ENCODE assay signal across 19 cellular contexts in the genomic region with DNA sequence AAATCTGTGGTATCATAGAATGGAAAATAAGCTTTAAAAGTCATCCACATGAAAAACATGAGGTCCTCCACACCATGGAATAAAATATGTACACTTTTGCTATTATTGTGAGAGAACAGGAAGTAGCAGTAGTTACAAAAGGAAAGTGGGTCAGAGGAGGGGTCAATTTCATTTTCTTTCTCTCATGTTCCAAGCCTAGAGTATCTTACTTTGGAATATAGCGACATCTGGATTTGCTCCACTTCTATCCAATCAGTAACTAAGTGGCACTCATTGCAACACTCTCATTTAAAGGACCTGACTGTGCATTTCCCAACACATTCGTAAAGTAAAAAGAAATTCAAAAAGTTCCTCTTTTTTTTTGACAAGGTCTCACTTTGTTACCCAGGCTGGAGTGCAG.
DNase-seq lines count a peak whose midpoint lies in the region; ATAC-seq and TF ChIP-seq lines count a peak whose summit lies in the region.
"Had no signal": no experiment of that assay in that cellular context is flagged by ENCODE, and none has a peak within 500 bp of the region (broad histone marks: within the 10 kb centered on the region; RNA-seq: fewer than 3 reads in every experiment).

No MANE protein-coding gene starts in this region.

- DNase-seq in CD1c-positive myeloid dendritic cell (ENCODE audit: extremely low spot score) (peak; percentile 11), OCI-M1 (lab: John Stamatoyannopoulos, UW) (peak; percentile 63), left kidney (ENCODE audit: low read depth, low spot score) (peak; percentile 3), ureter (ENCODE audit: low spot score) (no peak), right atrium auricular region (ENCODE audit: low spot score) (no peak), T-helper 9 cell (no peak)
- DNase-seq: ACHN, DMS53, H7, NCI-H1048, NCI-H1436 treated with DMSO at 0.1 percent for 48 hours, NCI-H2029, NCI-H2227 treated with DMSO at 0.1 percent for 48 hours, NCI-H510A, NCI-H748 treated with DMSO at 0.1 percent for 48 hours, SJCRH30 had no signal

- no peaks in the 10 kb centered on the region for H3K36me3 Mint-ChIP-seq in stimulated activated memory B cell treated with anti-CD40 and anti-IgM and Interleukin-4, amounts not matched to agents 10 μg/mL and 1 μg/mL and 100 μg/mL, for 72 hours
- H3K36me3 Mint-ChIP-seq: IgD-negative memory B cell had no signal

- H3K4me1 Mint-ChIP-seq in stimulated activated memory B cell treated with anti-CD40 and anti-IgM and Interleukin-4, amounts not matched to agents 10 μg/mL and 1 μg/mL and 100 μg/mL, for 72 hours, result no peaks in the 10 kb centered on the region
- H3K4me1 Mint-ChIP-seq: IgD-negative memory B cell had no signal

- H3K27me3 ChIP-seq in right atrium auricular region, result no peaks in the 10 kb centered on the region
- H3K27me3 ChIP-seq: SJCRH30 had no signal

- no peak overlapping the region for H3K27ac Mint-ChIP-seq in stimulated activated memory B cell treated with anti-CD40 and anti-IgM and Interleukin-4, amounts not matched to agents 10 μg/mL and 1 μg/mL and 100 μg/mL, for 72 hours
- H3K27ac Mint-ChIP-seq: IgD-negative memory B cell had no signal

- no peak overlapping the region for H3K27ac ChIP-seq in right atrium auricular region
- H3K27ac ChIP-seq: C4-2B, SJCRH30 had no signal

- ATAC-seq in stimulated activated memory B cell treated with anti-CD40 and anti-IgM and Interleukin-4, amounts not matched to agents 10 μg/mL and 1 μg/mL and 100 μg/mL, for 72 hours, result no peak

- H3K4me3 ChIP-seq in right atrium auricular region, result no peak overlapping the region
- H3K4me3 ChIP-seq: SJCRH30 had no signal

- H3K4me3 Mint-ChIP-seq in stimulated activated memory B cell treated with anti-CD40 and anti-IgM and Interleukin-4, amounts not matched to agents 10 μg/mL and 1 μg/mL and 100 μg/mL, for 72 hours, result no peak overlapping the region
- H3K4me3 Mint-ChIP-seq: IgD-negative memory B cell had no signal

- no peaks in the 10 kb centered on the region for H3K4me1 ChIP-seq in right atrium auricular region
- H3K4me1 ChIP-seq: SJCRH30 had no signal

- no peaks in the 10 kb centered on the region for H3K36me3 ChIP-seq in right atrium auricular region
- H3K36me3 ChIP-seq: SJCRH30 had no signal

- H3K9me3 Mint-ChIP-seq in stimulated activated memory B cell treated with anti-CD40 and anti-IgM and Interleukin-4, amounts not matched to agents 10 μg/mL and 1 μg/mL and 100 μg/mL, for 72 hours, result peaks cover 3% of the 10 kb centered on the region

- peaks cover 13% of the 10 kb centered on the region for H3K27me3 Mint-ChIP-seq in stimulated activated memory B cell treated with anti-CD40 and anti-IgM and Interleukin-4, amounts not matched to agents 10 μg/mL and 1 μg/mL and 100 μg/mL, for 72 hours
- H3K27me3 Mint-ChIP-seq: IgD-negative memory B cell had no signal

- no peak for TF ChIP-seq CTCF in right atrium auricular region (IDR thresholded peaks at IDR 0.05)

- H3K9me3 ChIP-seq in right atrium auricular region, result no peaks in the 10 kb centered on the region
- H3K9me3 ChIP-seq: SJCRH30 had no signal

Comparison
In these comparisons a context has a peak if more than half of its experiments do, and no peak if none do; other contexts are left out.
1. DNase-seq: peak in CD1c-positive myeloid dendritic cell (single experiment), OCI-M1 (single experiment) and left kidney (single experiment); none in ureter (single experiment), right atrium auricular region (single experiment) and T-helper 9 cell (single experiment).